13 cellular contexts compared by ENCODE assay signal in genomic region chr12:67512061-67512460, GRCh38.
"Had no signal": no experiment of that assay in that cellular context is flagged by ENCODE, and none has a peak within 500 bp of the region (broad histone marks: within the 10 kb centered on the region; RNA-seq: fewer than 3 reads in every experiment).

No MANE protein-coding gene starts in this region.

- H3K9me3 ChIP-seq: colonic mucosa, gastrocnemius medialis, right atrium auricular region, thyroid gland had no signal

- FAIRE-seq: small intestine had no signal

- H3K4me3 Mint-ChIP-seq: activated naive CD8-positive, alpha-beta T cell had no signal

- H3K36me3 Mint-ChIP-seq: activated naive CD8-positive, alpha-beta T cell had no signal

- H3K27ac Mint-ChIP-seq: activated naive CD8-positive, alpha-beta T cell had no signal

- H3K27me3 Mint-ChIP-seq: activated naive CD8-positive, alpha-beta T cell had no signal

- DNase-seq: activated CD4-positive, alpha-beta T cell treated with anti-CD3 and anti-CD28 coated beads for 1 hour; activated CD4-positive, alpha-beta T cell treated with anti-CD3 and anti-CD28 coated beads, Interleukin-2, amount 50 U/mL, for 48 hours; activated gamma-delta T cell; activated T-cell treated with anti-CD3 and anti-CD28 coated beads, Interleukin-2, amount 50 U/mL, for 48 hours; colonic mucosa; gastrocnemius medialis; kidney glomerular epithelial cell; small intestine; T-helper 9 cell; thyroid gland had no signal

- ATAC-seq: gastrocnemius medialis had no signal

- H3K4me3 ChIP-seq: cardiac muscle cell, colonic mucosa, gastrocnemius medialis, right atrium auricular region, thyroid gland had no signal
